ENCODE assay signal across 8 cellular contexts in the genomic region with DNA sequence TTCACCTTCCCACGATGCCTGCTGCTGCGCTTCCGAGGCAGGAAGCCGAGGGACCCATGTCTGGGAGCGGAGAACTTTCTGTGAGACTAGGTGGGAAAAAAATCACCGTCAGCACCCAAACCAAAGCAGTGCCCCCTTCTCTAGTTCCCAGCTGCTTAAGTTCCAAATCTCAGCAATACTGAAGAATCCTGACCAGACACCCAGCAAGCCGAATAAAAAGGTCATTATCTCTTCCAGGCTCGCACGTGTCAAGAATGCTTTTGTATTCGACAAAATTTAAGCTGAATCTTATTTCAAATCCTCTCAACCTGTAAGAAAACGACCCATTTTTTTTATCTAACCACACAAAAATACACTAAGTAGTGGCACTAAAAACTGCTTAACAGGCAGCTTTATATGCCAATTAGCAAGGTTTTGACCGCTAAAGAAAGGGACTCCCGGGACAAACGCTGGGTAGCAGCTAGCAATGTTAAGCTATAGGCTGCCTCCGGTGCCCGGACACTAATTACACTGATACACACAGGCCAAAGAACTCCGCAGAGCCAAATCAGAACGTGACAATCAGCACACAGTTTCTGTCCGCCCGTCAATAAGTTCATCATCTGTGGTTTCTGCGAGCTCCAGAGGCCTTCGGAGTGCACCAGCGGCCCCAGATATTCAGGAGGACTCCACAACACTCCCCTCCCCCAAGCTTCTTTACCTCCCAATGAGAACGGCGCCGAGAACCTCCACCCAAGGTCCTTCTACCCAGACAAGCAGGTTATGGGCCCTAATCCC. TPM values are rescaled to one million over a fixed set of nuclear protein-coding genes. Genes with fewer than 3 reads are reported as not detected.
DNase-seq lines count a peak whose midpoint lies in the region; ATAC-seq and TF ChIP-seq lines count a peak whose summit lies in the region.

No MANE protein-coding gene starts in this region.

- DNase-seq in BE2C (no peak), RWPE2 (ENCODE audit: low spot score) (no peak), mucosa of descending colon (no peak), mesenteric fat pad (ENCODE audit: low spot score) (no peak), mucosa of gallbladder (ENCODE audit: low spot score) (no peak)

- H3K4me1 ChIP-seq in BE2C (peaks cover 5% of the 10 kb centered on the region), RWPE2 (ENCODE audit: insufficient read depth, poor library complexity, severe bottlenecking) (peaks cover 28% of the 10 kb centered on the region), ectodermal cell (ENCODE audit: control insufficient read depth, insufficient read depth, low read length) (peaks cover 28% of the 10 kb centered on the region), mucosa of descending colon (ENCODE audit: low read depth) (peaks cover 36% of the 10 kb centered on the region)

- H3K4me3 ChIP-seq in BE2C (ENCODE audit: low read depth, low read length) (peak overlapping the region; percentile 100), RWPE2 (ENCODE audit: severe bottlenecking) (peak overlapping the region; percentile 80), ectodermal cell (ENCODE audit: insufficient read depth, low read depth, low read length) (peak overlapping the region; percentile 98), mucosa of descending colon (peak overlapping the region; percentile 70)

- ATAC-seq in GM21786 (IDR thresholded peaks at IDR 0.05; ENCODE audit: unreplicated experiment), result peak; percentile 4
- ATAC-seq in RWPE2 (ENCODE audit: low read depth), result no peak
- peak; percentile 22 for ATAC-seq in mucosa of descending colon
- no peak for ATAC-seq in GM21381 (IDR thresholded peaks at IDR 0.05; ENCODE audit: unreplicated experiment)

- WGBS in ectodermal cell, 2 experiments, result 0 to 2% methylated on average over 26 of the region's 26 CpGs

- intact Hi-C loops in mucosa of descending colon (cut with DNase I, micrococcal nuclease), result loop anchor here in 1 of 2 donors (10.0 kb wide), 1 partner anchor 144 kb away; no protein-coding TSS in a partner anchor

- H3K36me3 ChIP-seq in BE2C (peaks cover 55% of the 10 kb centered on the region), RWPE2 (ENCODE audit: low read depth) (peaks cover 56% of the 10 kb centered on the region), ectodermal cell (ENCODE audit: control insufficient read depth, insufficient read depth, low read length) (peaks cover 46% of the 10 kb centered on the region), mucosa of descending colon (ENCODE audit: low read depth) (peaks cover 16% of the 10 kb centered on the region)

- no peak for TF ChIP-seq CTCF in BE2C (IDR thresholded peaks at IDR 0.05; ENCODE audit: low read depth, low read length)
- no peak for TF ChIP-seq CTCF in RWPE2 (IDR thresholded peaks at IDR 0.05; ENCODE audit: poor library complexity, severe bottlenecking)
- no peak for TF ChIP-seq CTCF in mucosa of descending colon (IDR thresholded peaks at IDR 0.05)

- H3K27me3 ChIP-seq in BE2C (no peaks in the 10 kb centered on the region), RWPE2 (ENCODE audit: insufficient read depth, poor library complexity, severe bottlenecking) (no peaks in the 10 kb centered on the region), ectodermal cell (ENCODE audit: control insufficient read depth, insufficient read depth, low read length, poor library complexity, severe bottlenecking) (no peaks in the 10 kb centered on the region)

- H3K27ac ChIP-seq in RWPE2 (ENCODE audit: poor library complexity, severe bottlenecking), result peak overlapping the region; percentile 96
- H3K27ac ChIP-seq in ectodermal cell (ENCODE audit: insufficient read depth, low read depth, low read length, poor library complexity, severe bottlenecking), result peak overlapping the region; percentile 89

- no peaks in the 10 kb centered on the region for H3K9me3 ChIP-seq in BE2C
- no peaks in the 10 kb centered on the region for H3K9me3 ChIP-seq in RWPE2 (ENCODE audit: severe bottlenecking)
- no peaks in the 10 kb centered on the region for H3K9me3 ChIP-seq in ectodermal cell (ENCODE audit: control insufficient read depth, low read length)
- H3K9me3 ChIP-seq in mucosa of descending colon, result no peaks in the 10 kb centered on the region

RNA-seq across cellular contexts. Expression of gene RPL3, which starts 0.7 kb away (rescaled TPM):
- 1,250 TPM for polyA plus RNA-seq in BE2C (2012; ENCODE audit: insufficient read depth, insufficient read length, low read depth)
- polyA plus RNA-seq in ectodermal cell (2013, experiment 1 of 4), result 3,399 TPM
- polyA plus RNA-seq in ectodermal cell (2013, experiment 2 of 4), result 3,309 TPM
- 3,318 TPM for polyA plus RNA-seq in ectodermal cell (2013, experiment 3 of 4)
- 3,633 TPM for polyA plus RNA-seq in ectodermal cell (2013, experiment 4 of 4)
- 1,000 to 10,000 TPM; 1,561 to 1,749 (median 1,709) TPM for total RNA-seq in mucosa of descending colon
- total RNA-seq in mesenteric fat pad, result 1,402 TPM
- 1,535 TPM for total RNA-seq in mucosa of gallbladder

RNA-seq across cellular contexts. Expression of gene SYNGR1, which starts 31.1 kb away (rescaled TPM):
- 42.1 TPM for polyA plus RNA-seq in BE2C (2012; ENCODE audit: insufficient read depth, insufficient read length, low read depth)
- polyA plus RNA-seq in ectodermal cell (2013, experiment 1 of 4), result 33.4 TPM
- polyA plus RNA-seq in ectodermal cell (2013, experiment 2 of 4), result 31.1 TPM
- polyA plus RNA-seq in ectodermal cell (2013, experiment 3 of 4), result 30.1 TPM
- polyA plus RNA-seq in ectodermal cell (2013, experiment 4 of 4), result 32.9 TPM
- total RNA-seq in mucosa of descending colon (10 to 100 TPM in 1 of 3 donors, 1 to 10 TPM in 2; 1.7 to 26.5 (median 2.9) TPM), mesenteric fat pad (10.8 TPM), mucosa of gallbladder (41.8 TPM)

Comparison
In these comparisons a context has a peak if more than half of its experiments do, and no peak if none do; other contexts are left out.
1. ATAC-seq: peak in GM21786 (single experiment) and mucosa of descending colon (single experiment); none in RWPE2 (single experiment) and GM21381 (single experiment).
2. Peak in every context shown above with its lines, with median percentiles within 50 percentile points of each other: H3K4me3 ChIP-seq.